20 cellular contexts compared by ENCODE assay signal in the genomic region with DNA sequence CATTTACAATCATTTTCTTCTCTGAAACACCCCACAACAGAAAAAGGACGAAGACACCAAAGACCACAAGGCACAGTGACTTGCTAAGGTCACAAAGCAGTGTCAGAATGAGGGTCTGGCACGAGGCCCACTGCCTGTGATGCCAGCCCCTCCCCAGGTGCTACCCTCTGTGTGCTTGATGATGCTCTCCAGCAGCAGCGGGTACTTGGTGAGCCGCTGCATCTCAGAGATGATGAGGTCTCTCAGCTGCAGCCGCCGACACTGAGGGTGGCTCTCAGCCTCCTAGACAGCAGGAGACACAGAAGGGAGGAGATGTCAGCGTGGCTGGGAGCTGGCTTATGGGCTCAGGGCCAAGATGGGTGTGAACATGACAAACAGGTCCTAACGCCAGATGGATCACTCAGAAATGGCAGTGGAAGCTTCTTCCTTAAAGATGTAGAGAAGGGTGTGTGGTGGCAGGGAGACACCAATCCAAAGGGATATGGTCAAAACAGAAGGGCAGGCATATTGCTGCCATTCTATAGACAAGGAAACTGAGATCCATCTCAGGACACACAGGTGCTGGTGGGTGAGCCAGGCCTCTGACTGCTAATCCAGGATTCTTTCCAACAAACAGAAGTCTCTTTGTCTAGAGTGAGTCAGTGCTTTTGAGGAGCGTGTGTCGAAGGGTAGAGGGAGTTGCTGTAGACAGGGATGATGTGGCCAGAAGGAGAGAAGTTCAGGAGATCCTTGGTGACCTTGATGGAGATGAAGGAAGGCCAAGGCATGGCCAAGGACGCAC. TPM values are rescaled to one million over a fixed set of nuclear protein-coding genes. Genes with fewer than 3 reads are reported as not detected.
A peak's percentile ranks its signal among the peaks of the same experiment; 100 is the strongest.
DNase-seq lines count a peak whose midpoint lies in the region; ATAC-seq, FAIRE-seq and TF ChIP-seq lines count a peak whose summit lies in the region.
"Had no signal": no experiment of that assay in that cellular context is flagged by ENCODE, and none has a peak within 500 bp of the region (broad histone marks: within the 10 kb centered on the region; RNA-seq: fewer than 3 reads in every experiment).

No MANE protein-coding gene starts in this region.

- TF ChIP-seq CTCF in colonic mucosa (IDR thresholded peaks at IDR 0.05), result no peak

- no peak for ATAC-seq in right cardiac atrium
- ATAC-seq: GM12878; psoas muscle; stimulated activated naive CD8-positive, alpha-beta T cell treated with anti-CD3 and anti-CD28 coated beads, Interleukin-15, Interleukin-2, amounts not matched to agents 100 U/mL and 50 U/mL, for 24 hours had no signal

- H3K27ac ChIP-seq in colonic mucosa (no peak overlapping the region), small intestine (ENCODE audit: low read depth in 1 of 2, low read length in 1 of 2) (no peak overlapping the region), right cardiac atrium (ENCODE audit: low read length) (no peak overlapping the region)
- H3K27ac ChIP-seq: psoas muscle had no signal

- no peak for FAIRE-seq in small intestine (lab: Jason Lieb, UNC)
- FAIRE-seq: endothelial cell of umbilical vein, GM12878 had no signal

- H3K4me1 ChIP-seq in colonic mucosa (no peaks in the 10 kb centered on the region), small intestine (ENCODE audit: control insufficient read depth in 2 of 2, insufficient read depth in 1 of 2, low read depth in 1 of 2, low read length in 1 of 2) (no peaks in the 10 kb centered on the region), right cardiac atrium (ENCODE audit: control insufficient read depth, insufficient read depth, low read length) (no peaks in the 10 kb centered on the region)
- H3K4me1 ChIP-seq: psoas muscle had no signal

- H3K4me3 ChIP-seq in colonic mucosa, result no peak overlapping the region
- H3K4me3 ChIP-seq in small intestine (ENCODE audit: low read depth in 1 of 2, low read length in 2 of 2), result no peak overlapping the region
- no peak overlapping the region for H3K4me3 ChIP-seq in right cardiac atrium (ENCODE audit: low read length)
- H3K4me3 ChIP-seq: GM12878, psoas muscle had no signal

- 76 to 78% (median 76%) methylated on average over 11 of the region's 11 CpGs for WGBS in small intestine, 3 donors
- 70% methylated on average over 11 of the region's 11 CpGs for WGBS in right cardiac atrium

- H3K9ac ChIP-seq in colonic mucosa (ENCODE audit: low read depth in 2 of 2, low read length in 2 of 2), result no peak overlapping the region

- H3K9me3 ChIP-seq in colonic mucosa (no peaks in the 10 kb centered on the region), small intestine (ENCODE audit: control insufficient read depth, low read depth) (no peaks in the 10 kb centered on the region), right cardiac atrium (ENCODE audit: control insufficient read depth, low read length) (no peaks in the 10 kb centered on the region)
- H3K9me3 ChIP-seq: psoas muscle had no signal

- H3K36me3 ChIP-seq in colonic mucosa, result peaks cover 11% of the 10 kb centered on the region
- H3K36me3 ChIP-seq in small intestine (ENCODE audit: control insufficient read depth in 2 of 2, insufficient read depth in 2 of 2, low read length in 2 of 2), result peaks cover 6 to 16% of the 10 kb centered on the region in 2 donors

- peak; percentile 19 to 55 for DNase-seq in NCI-H2081 (lab: John Stamatoyannopoulos, UW)
- DNase-seq in NCI-H2081 treated with DMSO at 0.1 percent for 48 hours (lab: John Stamatoyannopoulos, UW), result no peak
- peak; percentile 27 for DNase-seq in NCI-H2196 (lab: John Stamatoyannopoulos, UW; ENCODE audit: unreplicated experiment)
- DNase-seq in colonic mucosa, result peak; percentile 52
- peak; percentile 21 for DNase-seq in small intestine
- DNase-seq in NCI-H1048 (lab: John Stamatoyannopoulos, UW), result no peak
- DNase-seq in iPS-NIHi7 (ENCODE audit: extremely low spot score), result no peak
- DNase-seq in right cardiac atrium, result no peak
- DNase-seq: activated B cell treated with CpG ODN at 0.5 μM for 24 hours; amniotic stem cell; CD4-positive, alpha-beta T cell; NCI-H146; stimulated activated naive CD8-positive, alpha-beta T cell treated with anti-CD3 and anti-CD28 coated beads, Interleukin-15, Interleukin-2, amounts not matched to agents 100 U/mL and 50 U/mL, for 24 hours had no signal

- intact Hi-C loops in colonic mucosa (cut with DNase I) (no loop called here), right cardiac atrium (cut with DNase I) (no loop called here)

- H3K27me3 ChIP-seq in colonic mucosa, result no peaks in the 10 kb centered on the region
- no peaks in the 10 kb centered on the region for H3K27me3 ChIP-seq in small intestine (ENCODE audit: control insufficient read depth in 2 of 2, insufficient read depth in 2 of 2, low read length in 2 of 2)
- no peaks in the 10 kb centered on the region for H3K27me3 ChIP-seq in right cardiac atrium (ENCODE audit: control insufficient read depth, insufficient read depth)

RNA-seq across cellular contexts. Expression of a gene that starts 25.6 kb away (rescaled TPM):
- not detected for total RNA-seq in colonic mucosa
- polyA plus RNA-seq in small intestine, result under 1 TPM in 1 of 3 donors, not detected in 2; 0.07 TPM
- under 1 TPM in 1 of 4 donors, not detected in 3; 0.31 TPM for total RNA-seq in right cardiac atrium
- polyA plus RNA-seq in right cardiac atrium, result 0.18 TPM
- total RNA-seq: activated B cell treated with CpG ODN at 0.5 μM for 24 hours; activated CD8-positive, alpha-beta memory T cell treated with anti-CD3 and anti-CD28 coated beads for 36 hours; CD4-positive, alpha-beta T cell; GM12878; LHCN-M2; psoas muscle; T-helper 1 cell treated with Interleukin-12 subunit alpha and Interleukin-12 subunit beta and Interleukin-4 antibody, amounts not matched to agents 30 ng/mL and 1 ng/mL, for 36 hours had no signal
- polyA plus RNA-seq: GM12878, urinary bladder had no signal

RNA-seq across cellular contexts. Expression of a gene that starts 52.6 kb away (rescaled TPM):
- total RNA-seq in colonic mucosa, result 1 to 10 TPM; 2.5 to 3.5 TPM
- polyA plus RNA-seq in small intestine, result 1 to 10 TPM in 1 of 3 donors, under 1 TPM in 2; 0.22 to 6.5 (median 0.81) TPM
- total RNA-seq in right cardiac atrium, result 10 to 100 TPM in 1 of 4 donors, 1 to 10 TPM in 3; 6.6 to 10.3 (median 8.5) TPM
- 6.9 TPM for polyA plus RNA-seq in right cardiac atrium
- total RNA-seq: activated B cell treated with CpG ODN at 0.5 μM for 24 hours, GM12878 had no signal
- polyA plus RNA-seq: GM12878 had no signal

Comparison
In these comparisons a context has a peak if more than half of its experiments do, and no peak if none do; other contexts are left out.
1. DNase-seq: peak in NCI-H2081 (2 of 2), NCI-H2196 (single experiment), colonic mucosa (single experiment) and small intestine (single experiment); none in NCI-H2081 treated with DMSO at 0.1 percent for 48 hours (single experiment), NCI-H1048 (single experiment), iPS-NIHi7 (single experiment) and right cardiac atrium (0 of 3).